ENCODE assay signal across 8 cellular contexts in the genomic region with DNA sequence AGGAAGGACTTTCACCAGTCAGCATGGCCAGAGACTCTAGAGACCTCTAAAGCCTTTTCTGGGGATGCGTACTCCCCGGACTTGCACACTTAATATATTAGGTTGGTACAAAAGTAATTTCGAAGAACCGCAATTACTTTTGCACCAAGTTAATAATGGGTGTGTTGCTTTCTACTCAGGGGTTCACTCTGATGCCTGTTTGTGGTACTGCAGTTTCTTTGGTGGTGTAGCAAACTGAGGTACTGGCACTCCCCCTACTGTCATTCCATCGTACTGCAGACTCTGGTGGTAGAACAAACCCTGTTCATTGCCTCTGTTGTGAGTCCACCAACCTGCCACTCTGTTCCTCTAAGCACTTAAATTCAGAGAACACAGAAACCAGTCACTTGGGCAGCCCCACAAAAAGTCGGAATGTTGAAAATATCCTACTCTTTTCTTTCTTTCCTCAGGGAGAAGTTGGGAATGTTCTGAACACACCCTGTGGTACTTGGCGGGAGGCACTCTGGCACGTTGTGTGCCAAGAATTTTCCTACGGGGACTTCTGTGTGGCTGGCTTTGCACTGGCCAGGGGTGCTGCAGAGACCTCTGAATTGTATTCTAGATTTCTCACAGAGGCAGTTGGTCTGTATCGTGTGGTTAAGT. TPM values are rescaled to one million over a fixed set of nuclear protein-coding genes. Genes with fewer than 3 reads are reported as not detected.
DNase-seq lines count a peak whose midpoint lies in the region; ATAC-seq and TF ChIP-seq lines count a peak whose summit lies in the region.

No MANE protein-coding gene starts in this region.

- no peak overlapping the region for H3K4me3 Mint-ChIP-seq in endothelial cell (ENCODE audit: unreplicated experiment)

- no peaks in the 10 kb centered on the region for H3K9me3 Mint-ChIP-seq in endothelial cell (ENCODE audit: unreplicated experiment)

- H3K27ac Mint-ChIP-seq in endothelial cell (ENCODE audit: unreplicated experiment): no peak overlapping the region

- H3K36me3 Mint-ChIP-seq in endothelial cell (ENCODE audit: low read depth, unreplicated experiment): no peaks in the 10 kb centered on the region

- peak in 8 of 14 donors; percentile 2 to 40 (median 14) for DNase-seq in C1 segment of cervical spinal cord (lab: John Stamatoyannopoulos, UW)
- peak; percentile 40 for DNase-seq in M059J (ENCODE audit: low read depth)
- peak; percentile 35 for DNase-seq in RPMI7951 (ENCODE audit: low read depth)
- peak; percentile 85 for DNase-seq in endothelial cell (ENCODE audit: low spot score)
- DNase-seq in mucosa of gallbladder (ENCODE audit: low spot score): peak; percentile 71
- no peak for DNase-seq in activated effector memory CD4-positive, alpha-beta T cell treated with anti-CD3 and anti-CD28 coated beads, Interleukin-2, amount 50 U/mL, for 16 hours

- TF ChIP-seq CTCF in endothelial cell (IDR thresholded peaks at IDR 0.05; ENCODE audit: unreplicated experiment): peak; percentile 94

- ATAC-seq in GM18868 (IDR thresholded peaks at IDR 0.05; ENCODE audit: unreplicated experiment) (peak; percentile 99), HG03097 (IDR thresholded peaks at IDR 0.05; ENCODE audit: low FRiP score, unreplicated experiment) (no peak)

- H3K27me3 Mint-ChIP-seq in endothelial cell (ENCODE audit: unreplicated experiment): peaks cover 3% of the 10 kb centered on the region

- H3K4me1 Mint-ChIP-seq in endothelial cell (ENCODE audit: unreplicated experiment): no peaks in the 10 kb centered on the region

RNA-seq across cellular contexts. Expression of gene GABRG3, which starts 46.3 kb away (rescaled TPM):
- total RNA-seq in M059J (2014; rRNA removed; shearing (Covaris generic)): not detected in 2 replicates
- total RNA-seq in RPMI7951 (2014; rRNA removed; shearing (Covaris generic)): not detected in 2 replicates
- total RNA-seq in endothelial cell (ENCODE audit: unreplicated experiment) (0.21 TPM), mucosa of gallbladder (not detected)
